In genomic region chr4:87005369-87005689, GRCh38 we compare ENCODE assay signal across 8 cellular contexts.
DNase-seq lines count a peak whose midpoint lies in the region; ATAC-seq, FAIRE-seq and TF ChIP-seq lines count a peak whose summit lies in the region.

No MANE protein-coding gene starts in this region.

- peaks cover 14 to 30% of the 10 kb centered on the region in 2 experiments for H3K4me1 ChIP-seq in HCT116 (ENCODE audit: control insufficient read depth in 1 of 2, insufficient read depth in 2 of 2, low read length in 2 of 2)
- H3K4me1 ChIP-seq in esophagus squamous epithelium, result peaks cover 24 to 44% (median 28%) of the 10 kb centered on the region in 3 donors
- peaks cover 16% of the 10 kb centered on the region for H3K4me1 ChIP-seq in skeletal muscle satellite cell (ENCODE audit: control insufficient read depth, insufficient read depth, low read length)
- no peaks in the 10 kb centered on the region for H3K4me1 ChIP-seq in aorta (ENCODE audit: control insufficient read depth in 1 of 2, insufficient read depth in 2 of 2, low read length in 2 of 2)

- no peak for ATAC-seq in HCT116
- ATAC-seq in aorta (ENCODE audit: low FRiP score), result no peak

- no TSS peak for BruUV-seq in HCT116 (replicated peaks; lab: Mats Ljungman, UMichigan)

- H2AFZ ChIP-seq in HCT116 (ENCODE audit: low read depth, low read length, poor library complexity, severe bottlenecking), result no peak overlapping the region

- H3K4me2 ChIP-seq in HCT116 (ENCODE audit: low read length) (peak overlapping the region; percentile 76), skeletal muscle satellite cell (ENCODE audit: low read length) (peak overlapping the region; percentile 95)

- H3K9ac ChIP-seq in HCT116 (ENCODE audit: low read length), result 0 out of 2 replicates have a peak overlapping the region, but pooled peaks have one; percentile 87
- peak overlapping the region; percentile 97 for H3K9ac ChIP-seq in skeletal muscle satellite cell (ENCODE audit: low read depth, low read length)

- 78 to 79% methylated on average over 1 of the region's 1 CpG for WGBS in esophagus squamous epithelium, 2 donors
- WGBS in aorta, 2 donors, result 94 to 95% methylated on average over 1 of the region's 1 CpG

- TF ChIP-seq RAD21 in HCT116 (IDR thresholded peaks at IDR 0.05; ENCODE audit: low read depth), result no peak

- peak overlapping the region; percentile 90; the same call in 1 of the 2 replicates for H3K27ac ChIP-seq in HCT116 (ENCODE audit: low read depth, low read length)
- H3K27ac ChIP-seq in esophagus squamous epithelium, result peak overlapping the region; percentile 96 to 98 (median 97)
- H3K27ac ChIP-seq in aorta (ENCODE audit: low read depth in 1 of 2, low read length in 2 of 2), result no peak overlapping the region

- H3K79me2 ChIP-seq in HCT116 (ENCODE audit: insufficient read depth, low read length), result peaks cover 31% of the 10 kb centered on the region

- DNase-seq in HCT116 (ENCODE audit: low read depth, low spot score) (no peak), RKO (ENCODE audit: low spot score) (peak; percentile 10), esophagus squamous epithelium (lab: John Stamatoyannopoulos, UW) (no peak), GM20000 (ENCODE audit: low spot score) (no peak), aorta (no peak), NCI-H1694 treated with DMSO at 0.1 percent for 48 hours (lab: John Stamatoyannopoulos, UW) (no peak), RCC 7860 (ENCODE audit: low spot score) (no peak)

- POLR2A ChIA-PET in HCT116 (lab: Charles Lee), result interaction anchor here (0.8 to 1.6 kb wide), 2 partner anchors 25 to 27 kb away, joined by 4 read pairs; no protein-coding TSS in a partner anchor

- H3K27me3 ChIP-seq in HCT116 (ENCODE audit: insufficient read depth, low read length) (no peaks in the 10 kb centered on the region), esophagus squamous epithelium (no peaks in the 10 kb centered on the region), skeletal muscle satellite cell (ENCODE audit: control insufficient read depth, insufficient read depth, low read length) (no peaks in the 10 kb centered on the region), aorta (ENCODE audit: control insufficient read depth in 1 of 2, insufficient read depth in 2 of 2, low read length in 1 of 2) (no peaks in the 10 kb centered on the region)

- CTCF ChIA-PET in HCT116 (lab: Charles Lee), result interaction anchor here (0.6 kb wide), 1 partner anchor 21 kb away, joined by 4 read pairs; no protein-coding TSS in a partner anchor

- H4K20me1 ChIP-seq in HCT116 (ENCODE audit: insufficient read depth), result no peaks in the 10 kb centered on the region

- intact Hi-C loops in HCT116 (cut with micrococcal nuclease), result no loop called here
- intact Hi-C loops in esophagus squamous epithelium (cut with DNase I), result no loop called here
- intact Hi-C loops in aorta (cut with DNase I), result loop anchor here (5.0 kb wide), 4 partner anchors 42 to 68 kb away; partner anchors contain the start of gene AFF1 (in 2 of the 2)

- H3K9me3 ChIP-seq in HCT116 (ENCODE audit: control insufficient read depth in 1 of 2, insufficient read depth in 1 of 2, low read depth in 1 of 2, low read length in 2 of 2) (no peaks in the 10 kb centered on the region), esophagus squamous epithelium (no peaks in the 10 kb centered on the region), skeletal muscle satellite cell (replicated peaks; ENCODE audit: low read length) (no peaks in the 10 kb centered on the region), aorta (ENCODE audit: control insufficient read depth, low read length) (no peaks in the 10 kb centered on the region)

- no peak for FAIRE-seq in RCC 7860 (lab: Jason Lieb, UNC)

- RAD21 ChIA-PET in HCT116 (lab: Charles Lee; ENCODE audit: low non-redundant PET in 1 of 2, low total read pairs in 2 of 2, uncharacterized antibody in 2 of 2, unreplicated experiment in 2 of 2), result no interaction called here

- H3K36me3 ChIP-seq in HCT116 (ENCODE audit: control insufficient read depth in 1 of 2, insufficient read depth in 2 of 2, low read length in 2 of 2), result no peaks in the 10 kb centered on the region
- no peaks in the 10 kb centered on the region for H3K36me3 ChIP-seq in esophagus squamous epithelium
- H3K36me3 ChIP-seq in skeletal muscle satellite cell (ENCODE audit: insufficient read depth, low read length), result no peaks in the 10 kb centered on the region
- no peaks in the 10 kb centered on the region for H3K36me3 ChIP-seq in aorta (ENCODE audit: control insufficient read depth in 1 of 2, insufficient read depth in 2 of 2, low read length in 1 of 2)

- H3K4me3 ChIP-seq in HCT116 (replicated peaks in 1 of 2; ENCODE audit: low read depth in 1 of 2, low read length in 2 of 2), result peak overlapping the region in 1 of 2 experiments; percentile 94; a peak in 2 of 4 replicates
- peak overlapping the region in 2 of 4 donors; percentile 75 to 80 for H3K4me3 ChIP-seq in esophagus squamous epithelium
- H3K4me3 ChIP-seq in skeletal muscle satellite cell (ENCODE audit: low read length), result peak overlapping the region; percentile 83
- peak overlapping the region in 1 of 2 donors; percentile 24 for H3K4me3 ChIP-seq in aorta (ENCODE audit: low read length in 2 of 2)

- H3K9me2 ChIP-seq in HCT116 (ENCODE audit: insufficient read depth), result no peaks in the 10 kb centered on the region

- no peak for TF ChIP-seq CTCF in HCT116 (IDR thresholded peaks at IDR 0.05 in 2 of 3, conservative IDR thresholded peaks at IDR 0.05 in 1 of 3; ENCODE audit: borderline replicate concordance in 1 of 3, insufficient read depth in 1 of 3, low read depth in 2 of 3, low read length in 2 of 3)
- TF ChIP-seq CTCF in esophagus squamous epithelium (IDR thresholded peaks at IDR 0.05), result no peak
- TF ChIP-seq CTCF in GM20000 (IDR thresholded peaks at IDR 0.05; ENCODE audit: extremely low read depth, missing control alignments), result no peak

- no peak for TF ChIP-seq POLR2A in HCT116 (IDR thresholded peaks at IDR 0.05; ENCODE audit: borderline replicate concordance, extremely low read depth, insufficient read depth, insufficient read length)
- TF ChIP-seq POLR2A in esophagus squamous epithelium (IDR thresholded peaks at IDR 0.05), result no peak

TF ChIP-seq in HCT116, 20 proteins besides CTCF, POLR2A, EP300 and RAD21:
- no peak for TF ChIP-seq EZH2 (IDR thresholded peaks at IDR 0.05)
- TF ChIP-seq SP1 (IDR thresholded peaks at IDR 0.05; ENCODE audit: low read depth), result no peak
- no peak for TF ChIP-seq EZH2phosphoT487 (IDR thresholded peaks at IDR 0.05; ENCODE audit: borderline replicate concordance)
- no peak for TF ChIP-seq JUND (IDR thresholded peaks at IDR 0.05)
- TF ChIP-seq YY1 (IDR thresholded peaks at IDR 0.05; ENCODE audit: extremely low read depth, insufficient replicate concordance, low read depth, low read length), result no peak
- TF ChIP-seq ZBTB33 (IDR thresholded peaks at IDR 0.05; ENCODE audit: extremely low read depth, insufficient replicate concordance, low read length), result no peak
- no peak for TF ChIP-seq ATF3 (IDR thresholded peaks at IDR 0.05)
- TF ChIP-seq SIN3A (IDR thresholded peaks at IDR 0.05; ENCODE audit: low read depth), result no peak
- no peak for TF ChIP-seq FOSL1 (IDR thresholded peaks at IDR 0.05; ENCODE audit: low read depth)

Comparison
In these comparisons a context has a peak if more than half of its experiments do, and no peak if none do; other contexts are left out.
1. H3K27ac ChIP-seq: peak in HCT116 (single experiment) and esophagus squamous epithelium (4 of 4); none in aorta (0 of 2).
2. intact Hi-C loops: an anchor here in aorta (5.0 kb wide); none called in HCT116 and esophagus squamous epithelium.